Comparison of ENCODE assay signal across 12 cellular contexts in genomic region chr5:143921525-143922311, GRCh38.
A peak's percentile ranks its signal among the peaks of the same experiment; 100 is the strongest.
DNase-seq lines count a peak whose midpoint lies in the region; ATAC-seq and TF ChIP-seq lines count a peak whose summit lies in the region.
"Had no signal": no experiment of that assay in that cellular context is flagged by ENCODE, and none has a peak within 500 bp of the region (broad histone marks: within the 10 kb centered on the region; RNA-seq: fewer than 3 reads in every experiment).

No MANE protein-coding gene starts in this region.

- no peak for ATAC-seq in GM18870 (IDR thresholded peaks at IDR 0.05; ENCODE audit: unreplicated experiment)
- ATAC-seq in HG03342 (IDR thresholded peaks at IDR 0.05; ENCODE audit: unreplicated experiment), result no peak
- ATAC-seq in GM18873 (IDR thresholded peaks at IDR 0.05; ENCODE audit: low FRiP score, unreplicated experiment), result no peak

- no peaks in the 10 kb centered on the region for H3K27me3 Mint-ChIP-seq in mesothelial cell of epicardium (ENCODE audit: low read depth)
- H3K27me3 Mint-ChIP-seq: CD4-positive, alpha-beta T cell had no signal

- H3K27ac Mint-ChIP-seq in mesothelial cell of epicardium, result peak overlapping the region; percentile 48
- H3K27ac Mint-ChIP-seq: CD4-positive, alpha-beta T cell had no signal

- no peaks in the 10 kb centered on the region for H3K27me3 ChIP-seq in MG63
- H3K27me3 ChIP-seq: sigmoid colon had no signal

- no peak for TF ChIP-seq CTCF in mesothelial cell of epicardium (IDR thresholded peaks at IDR 0.05; ENCODE audit: unreplicated experiment)

- H3K36me3 ChIP-seq in MG63, result 0 out of 2 replicates have a peak, but pooled peaks cover 2% of the 10 kb centered on the region
- H3K36me3 ChIP-seq: sigmoid colon had no signal

- peak overlapping the region; percentile 9; the same call in 1 of the 2 replicates for H3K4me3 ChIP-seq in MG63
- H3K4me3 ChIP-seq: lung, sigmoid colon had no signal

- H3K36me3 Mint-ChIP-seq in mesothelial cell of epicardium, result no peaks in the 10 kb centered on the region

- H3K4me1 Mint-ChIP-seq in mesothelial cell of epicardium, result peaks cover 6% of the 10 kb centered on the region

- no peaks in the 10 kb centered on the region for H3K9me3 Mint-ChIP-seq in mesothelial cell of epicardium
- H3K9me3 Mint-ChIP-seq: CD4-positive, alpha-beta T cell had no signal

- peaks cover 2% of the 10 kb centered on the region for H3K9me3 ChIP-seq in MG63
- H3K9me3 ChIP-seq: sigmoid colon had no signal

- intact Hi-C loops in posterior vena cava (cut with DNase I), result no loop called here

- peak; percentile 49 for DNase-seq in AG08396 (ENCODE audit: low spot score)
- peak; percentile 60 for DNase-seq in MG63
- peak; percentile 33 for DNase-seq in epidermal melanocyte (ENCODE audit: insufficient read length, low spot score)
- no peak for DNase-seq in mesothelial cell of epicardium (ENCODE audit: low spot score in 2 of 2, unreplicated experiment in 2 of 2)
- DNase-seq in posterior vena cava (ENCODE audit: low spot score), result no peak
- DNase-seq: CD4-positive, alpha-beta T cell; NCI-H1048; sigmoid colon had no signal

- H3K4me3 Mint-ChIP-seq in mesothelial cell of epicardium, result no peak overlapping the region
- H3K4me3 Mint-ChIP-seq: CD4-positive, alpha-beta T cell had no signal

Comparison
In these comparisons a context has a peak if more than half of its experiments do, and no peak if none do; other contexts are left out.
1. DNase-seq: peak in AG08396 (single experiment), MG63 (single experiment) and epidermal melanocyte (single experiment); none in mesothelial cell of epicardium (0 of 2) and posterior vena cava (single experiment).